17 cellular contexts compared by ENCODE assay signal in the genomic region with DNA sequence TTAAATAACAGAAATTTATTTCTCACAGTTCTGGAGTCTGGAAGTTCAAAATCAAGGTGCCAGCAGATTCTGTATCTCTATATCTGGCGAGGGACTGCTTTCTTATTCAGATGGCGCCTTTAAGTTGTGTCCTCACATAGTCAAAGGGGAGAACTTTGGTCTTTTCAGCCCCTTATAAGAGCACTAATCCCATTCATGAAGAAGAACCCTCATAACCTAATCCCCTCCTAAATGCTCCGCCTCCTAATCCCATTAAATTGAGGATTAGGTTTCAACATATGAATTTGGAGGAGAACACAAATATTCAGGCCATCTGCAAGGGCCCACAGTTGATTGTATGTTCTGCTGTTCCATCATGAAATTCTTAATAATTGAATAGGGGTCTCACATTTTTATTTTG. TPM values are rescaled to one million over a fixed set of nuclear protein-coding genes. Genes with fewer than 3 reads are reported as not detected.
"Had no signal": no experiment of that assay in that cellular context is flagged by ENCODE, and none has a peak within 500 bp of the region (broad histone marks: within the 10 kb centered on the region; RNA-seq: fewer than 3 reads in every experiment).

No MANE protein-coding gene starts in this region.

- H3K4me3 ChIP-seq: colonic mucosa, lower lobe of right lung, right lobe of liver, stomach, thyroid gland, vagina had no signal

- H3K27ac ChIP-seq: colonic mucosa, lower lobe of right lung, neutrophil, parathyroid adenoma, right lobe of liver, stomach, thyroid gland, vagina had no signal

- FAIRE-seq: endothelial cell of umbilical vein, frontal cortex, keratinocyte, small intestine had no signal

- H3K9ac ChIP-seq: parathyroid adenoma had no signal

- H3K4me1 ChIP-seq: colonic mucosa, lower lobe of right lung, right lobe of liver, stomach, thyroid gland, vagina had no signal

- ATAC-seq: left ventricle myocardium superior, lower lobe of right lung, natural killer cell, right lobe of liver had no signal

- H3K27me3 ChIP-seq: colonic mucosa, neutrophil, right lobe of liver, stomach, thyroid gland, vagina had no signal

- H3K9me3 ChIP-seq: colonic mucosa, lower lobe of right lung, neutrophil, right lobe of liver, stomach, thyroid gland, vagina had no signal

- DNase-seq: effector memory CD4-positive, alpha-beta T cell; left ventricle myocardium superior; lower lobe of right lung; natural killer cell; right lobe of liver; stimulated activated CD4-positive, alpha-beta T cell treated with anti-CD3 and anti-CD28 coated beads, Interleukin-4, amount 100 ng/mL, for 1 hour; stimulated activated naive CD4-positive, alpha-beta T cell treated with Interleukin-2 at 50 U/mL for 16 hours; stomach; thyroid gland had no signal

- H3K79me2 ChIP-seq: parathyroid adenoma had no signal

- H3K36me3 ChIP-seq: colonic mucosa, lower lobe of right lung, neutrophil, right lobe of liver, stomach, thyroid gland, vagina had no signal

RNA-seq across cellular contexts. Expression of gene CCDC152, which starts 10.8 kb away (rescaled TPM):
- total RNA-seq: vagina had no signal
